In the genomic region with DNA sequence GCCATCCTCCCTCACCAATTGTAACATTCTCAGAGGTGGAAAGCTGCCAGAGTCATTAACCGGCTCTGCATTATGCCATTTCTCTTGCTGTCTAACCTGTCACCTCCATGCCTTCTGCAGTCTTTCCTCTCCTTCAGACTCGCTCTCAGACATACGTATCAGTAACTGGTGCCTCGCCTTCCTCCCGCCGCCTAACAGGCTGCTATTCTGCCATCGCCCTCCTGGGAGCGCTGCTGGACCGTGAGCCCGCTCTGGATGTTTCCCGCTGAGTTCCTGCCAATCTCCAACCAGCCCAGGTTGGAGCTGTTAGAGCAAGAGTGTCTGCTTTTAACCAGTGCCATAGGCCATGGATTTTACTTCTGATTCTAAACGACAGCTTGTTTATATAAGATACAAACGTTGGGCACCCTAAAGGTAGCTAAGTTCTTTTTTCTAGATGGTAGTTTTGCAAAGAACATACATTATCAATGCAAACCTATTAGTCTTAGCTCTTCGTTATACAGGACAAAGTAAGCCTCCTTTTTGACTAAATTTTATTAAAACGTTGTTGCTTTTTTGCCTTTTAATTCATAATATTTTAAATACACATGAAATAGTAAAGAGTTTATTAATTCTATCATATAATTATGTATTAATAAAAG, we compare ENCODE assay signal across 8 cellular contexts. TPM values are rescaled to one million over a fixed set of nuclear protein-coding genes. Genes with fewer than 3 reads are reported as not detected.
DNase-seq lines count a peak whose midpoint lies in the region; ATAC-seq lines count a peak whose summit lies in the region.

No MANE protein-coding gene starts in this region.

- H3K4ac ChIP-seq in mesendoderm (ENCODE audit: low read depth, low read length), result no peak overlapping the region

- no CpG with 5 or more reads among the region's 15 CpGs for WGBS in mesendoderm (ENCODE audit: extremely low coverage, insufficient coverage, low lambda C conversion rate)

- no peak overlapping the region for H3K23ac ChIP-seq in mesendoderm (ENCODE audit: low read length)

- H2BK15ac ChIP-seq in mesendoderm (replicated peaks; ENCODE audit: low read depth), result no peak overlapping the region

- no peak overlapping the region for H3K56ac ChIP-seq in mesendoderm (ENCODE audit: low read length)

- H3K4me2 ChIP-seq in mesendoderm (ENCODE audit: low read length), result no peak overlapping the region

- no peak overlapping the region for H4K5ac ChIP-seq in mesendoderm (ENCODE audit: low read length)

- peaks cover 10% of the 10 kb centered on the region for H3K4me1 Mint-ChIP-seq in activated CD8-positive, alpha-beta T cell treated with anti-CD3 and anti-CD28 coated beads, Interleukin-2, amount 10 ng/mL, durations not matched to agents 7 days and 5 days (ENCODE audit: low read depth)
- H3K4me1 Mint-ChIP-seq in effector memory CD8-positive, alpha-beta T cell (ENCODE audit: low read depth in 2 of 2), result peaks cover 9 to 10% of the 10 kb centered on the region in 2 donors

- no peaks in the 10 kb centered on the region for H3K36me3 ChIP-seq in mesendoderm (ENCODE audit: control insufficient read depth, insufficient read depth, low read length)

- H3K27ac Mint-ChIP-seq in activated CD8-positive, alpha-beta T cell treated with anti-CD3 and anti-CD28 coated beads, Interleukin-2, amount 10 ng/mL, durations not matched to agents 7 days and 5 days, result no peak overlapping the region
- no peak overlapping the region for H3K27ac Mint-ChIP-seq in effector memory CD8-positive, alpha-beta T cell

- H3K18ac ChIP-seq in mesendoderm (ENCODE audit: low read length), result no peak overlapping the region

- no peak overlapping the region for H3K4me3 ChIP-seq in mesendoderm (ENCODE audit: low read length)

- no peaks in the 10 kb centered on the region for H3K4me1 ChIP-seq in mesendoderm (ENCODE audit: control insufficient read depth, low read depth, low read length)

- H3K9me3 Mint-ChIP-seq in activated CD8-positive, alpha-beta T cell treated with anti-CD3 and anti-CD28 coated beads, Interleukin-2, amount 10 ng/mL, durations not matched to agents 7 days and 5 days (ENCODE audit: insufficient read depth), result no peaks in the 10 kb centered on the region
- no peaks in the 10 kb centered on the region for H3K9me3 Mint-ChIP-seq in effector memory CD8-positive, alpha-beta T cell

- DNase-seq in AG20443 (ENCODE audit: low spot score) (peak; percentile 82), NCI-H82 (lab: John Stamatoyannopoulos, UW) (peak; percentile 52), mesendoderm (peak; percentile 78)
- peak; percentile 77 for DNase-seq in activated CD8-positive, alpha-beta T cell treated with anti-CD3 and anti-CD28 coated beads, Interleukin-2, amount 10 ng/mL, durations not matched to agents 7 days and 5 days
- DNase-seq in effector memory CD8-positive, alpha-beta T cell, result peak; percentile 63 to 74 (median 66)
- DNase-seq in stimulated activated CD8-positive, alpha-beta memory T cell treated with anti-CD3 and anti-CD28 coated beads, Interleukin-4, amount 100 ng/mL, for 1 hour (ENCODE audit: low read depth in 2 of 2, low spot score in 1 of 2), result peak; percentile 23 to 27

- no peak overlapping the region for H3K4me3 Mint-ChIP-seq in activated CD8-positive, alpha-beta T cell treated with anti-CD3 and anti-CD28 coated beads, Interleukin-2, amount 10 ng/mL, durations not matched to agents 7 days and 5 days
- peak overlapping the region in 1 of 2 donors; percentile 33 for H3K4me3 Mint-ChIP-seq in effector memory CD8-positive, alpha-beta T cell

- H4K8ac ChIP-seq in mesendoderm (ENCODE audit: low read depth, low read length), result no peak overlapping the region

- no peak overlapping the region for H3K9ac ChIP-seq in mesendoderm (ENCODE audit: low read length)

- H3K27ac ChIP-seq in mesendoderm (ENCODE audit: low read depth, low read length), result no peak overlapping the region

- no peaks in the 10 kb centered on the region for H3K36me3 Mint-ChIP-seq in activated CD8-positive, alpha-beta T cell treated with anti-CD3 and anti-CD28 coated beads, Interleukin-2, amount 10 ng/mL, durations not matched to agents 7 days and 5 days (ENCODE audit: low read depth)
- no peaks in the 10 kb centered on the region for H3K36me3 Mint-ChIP-seq in effector memory CD8-positive, alpha-beta T cell (ENCODE audit: insufficient read depth)

- no peak overlapping the region for H2BK5ac ChIP-seq in mesendoderm (ENCODE audit: low read length)

- no peak overlapping the region for H2AK5ac ChIP-seq in mesendoderm (ENCODE audit: low read length)

- POLR2A ChIA-PET in activated CD8-positive, alpha-beta T cell treated with anti-CD3 and anti-CD28 coated beads, Interleukin-2, amount 10 ng/mL, durations not matched to agents 7 days and 5 days (lab: Charles Lee), result interaction anchor here (1.1 to 1.5 kb wide), 2 partner anchors 60 to 192 kb away, joined by 6 read pairs; a partner anchor contains a TSS

- H3K27me3 ChIP-seq in mesendoderm (ENCODE audit: insufficient read depth, low read length, poor library complexity), result no peaks in the 10 kb centered on the region

- no peaks in the 10 kb centered on the region for H3K79me2 ChIP-seq in mesendoderm (ENCODE audit: control insufficient read depth, insufficient read depth, low read length)

- no peak overlapping the region for H2BK120ac ChIP-seq in mesendoderm (ENCODE audit: low read depth, low read length)

- CTCF ChIA-PET in activated CD8-positive, alpha-beta T cell treated with anti-CD3 and anti-CD28 coated beads, Interleukin-2, amount 10 ng/mL, durations not matched to agents 7 days and 5 days (lab: Charles Lee), result interaction anchor here (0.6 to 3.8 kb wide), 36 partner anchors 11 to 310 kb away, joined by 3 to 110 read pairs (median 4); a partner anchor contains a TSS

- peak; percentile 97 for ATAC-seq in GM18907 (IDR thresholded peaks at IDR 0.05; ENCODE audit: unreplicated experiment)
- ATAC-seq in HG03097 (IDR thresholded peaks at IDR 0.05; ENCODE audit: low FRiP score, unreplicated experiment), result peak; percentile 92
- peak; percentile 97 for ATAC-seq in activated CD8-positive, alpha-beta T cell treated with anti-CD3 and anti-CD28 coated beads, Interleukin-2, amount 10 ng/mL, durations not matched to agents 7 days and 5 days
- peak; percentile 97 for ATAC-seq in effector memory CD8-positive, alpha-beta T cell (replicated peaks)

- peaks cover 12% of the 10 kb centered on the region for H3K27me3 Mint-ChIP-seq in activated CD8-positive, alpha-beta T cell treated with anti-CD3 and anti-CD28 coated beads, Interleukin-2, amount 10 ng/mL, durations not matched to agents 7 days and 5 days (ENCODE audit: low read depth)
- peaks cover 0 to 26% of the 10 kb centered on the region in 2 donors for H3K27me3 Mint-ChIP-seq in effector memory CD8-positive, alpha-beta T cell

- H3K79me1 ChIP-seq in mesendoderm (ENCODE audit: low read length), result no peaks in the 10 kb centered on the region

RNA-seq across cellular contexts. Expression of a gene that starts 59.5 kb away (rescaled TPM):
- total RNA-seq in activated CD8-positive, alpha-beta T cell treated with anti-CD3 and anti-CD28 coated beads, Interleukin-2, amount 10 ng/mL, durations not matched to agents 7 days and 5 days, result 10 to 100 TPM; 33.7 to 35.2 TPM
- polyA plus RNA-seq in mesendoderm (2013, experiment 1 of 2), result 7.4 TPM
- polyA plus RNA-seq in mesendoderm (2013, experiment 2 of 2), result 7.3 TPM

Comparison
In these comparisons a context has a peak if more than half of its experiments do, and no peak if none do; other contexts are left out.
1. DNase-seq: peak in every context shown above with its lines; median percentile 82 in AG20443; 78 in mesendoderm; 77 in activated CD8-positive, alpha-beta T cell treated with anti-CD3 and anti-CD28 coated beads, Interleukin-2, amount 10 ng/mL, durations not matched to agents 7 days and 5 days; 66 in effector memory CD8-positive, alpha-beta T cell; 52 in NCI-H82; 25 in stimulated activated CD8-positive, alpha-beta memory T cell treated with anti-CD3 and anti-CD28 coated beads, Interleukin-4, amount 100 ng/mL, for 1 hour.